Comparison of ENCODE assay signal across 11 cellular contexts in genomic region chr3:42101048-42101447, GRCh38. TPM values are rescaled to one million over a fixed set of nuclear protein-coding genes. Genes with fewer than 3 reads are reported as not detected.
DNase-seq lines count a peak whose midpoint lies in the region; ATAC-seq and TF ChIP-seq lines count a peak whose summit lies in the region.
"Had no signal": no experiment of that assay in that cellular context is flagged by ENCODE, and none has a peak within 500 bp of the region (broad histone marks: within the 10 kb centered on the region; RNA-seq: fewer than 3 reads in every experiment).

No MANE protein-coding gene starts in this region.

- H3K36me3 ChIP-seq in naive thymus-derived CD4-positive, alpha-beta T cell (ENCODE audit: control insufficient read depth in 2 of 3, insufficient read depth in 3 of 3, low read length in 3 of 3) = no peaks in the 10 kb centered on the region
- H3K36me3 ChIP-seq: BE2C had no signal

- CTCF ChIA-PET in naive thymus-derived CD4-positive, alpha-beta T cell (lab: Charles Lee) = interaction anchor here (0.9 to 1.4 kb wide), 2 partner anchors 16 to 90 kb away, joined by 3 to 5 read pairs; no protein-coding TSS in a partner anchor

- H3K27ac Mint-ChIP-seq in naive thymus-derived CD4-positive, alpha-beta T cell = no peak overlapping the region

- intact Hi-C loops in naive thymus-derived CD4-positive, alpha-beta T cell (cut with micrococcal nuclease) = no loop called here
- intact Hi-C loops in dorsolateral prefrontal cortex (cut with DNase I) = loop anchor here (2.0 to 5.0 kb wide), 2 partner anchors 204 to 206 kb away; no protein-coding TSS in a partner anchor

- H3K4me1 Mint-ChIP-seq in naive thymus-derived CD4-positive, alpha-beta T cell = peaks cover 0 to 23% (median 10%) of the 10 kb centered on the region in 7 donors

- H3K27me3 Mint-ChIP-seq in naive thymus-derived CD4-positive, alpha-beta T cell = no peaks in the 10 kb centered on the region

- H3K9me3 Mint-ChIP-seq in naive thymus-derived CD4-positive, alpha-beta T cell = peaks cover 0 to 5% (median 0%) of the 10 kb centered on the region in 11 donors

- in situ Hi-C loops in ACHN (cut with HindIII; ENCODE audit: low pct_ligation_motif_present, low pct_unique_long_range_greater_than_20kb, low sequenced_read_pairs) = no loop called here

- TF ChIP-seq CTCF in fibroblast of mammary gland (conservative IDR thresholded peaks at IDR 0.05; ENCODE audit: control insufficient read depth, insufficient read depth, low read depth, low read length) (no peak), dorsolateral prefrontal cortex (IDR thresholded peaks at IDR 0.05 in 54 of 56, conservative IDR thresholded peaks at IDR 0.05 in 2 of 56; ENCODE audit: low read depth in 1 of 56, partially characterized antibody in 56 of 56) (no peak)

- no peak overlapping the region for H3K27ac ChIP-seq in naive thymus-derived CD4-positive, alpha-beta T cell (ENCODE audit: low read depth, low read length)
- H3K27ac ChIP-seq in dorsolateral prefrontal cortex = peak overlapping the region in 27 of 59 donors; percentile 1 to 71 (median 32)

- no peaks in the 10 kb centered on the region for H3K9me3 ChIP-seq in naive thymus-derived CD4-positive, alpha-beta T cell (ENCODE audit: control insufficient read depth in 2 of 3, low read length in 3 of 3)
- H3K9me3 ChIP-seq: BE2C had no signal

- H3K4me3 Mint-ChIP-seq in naive thymus-derived CD4-positive, alpha-beta T cell = no peak overlapping the region

- POLR2A ChIA-PET in naive thymus-derived CD4-positive, alpha-beta T cell (lab: Charles Lee) = interaction anchor here (0.7 kb wide), 1 partner anchor 174 kb away, joined by 3 read pairs; no protein-coding TSS in a partner anchor

- no peaks in the 10 kb centered on the region for H3K4me1 ChIP-seq in naive thymus-derived CD4-positive, alpha-beta T cell (ENCODE audit: control insufficient read depth in 2 of 2, insufficient read depth in 2 of 2, low read length in 2 of 2)
- H3K4me1 ChIP-seq: BE2C had no signal

- peak; percentile 46 for ATAC-seq in naive thymus-derived CD4-positive, alpha-beta T cell
- no peak for ATAC-seq in HG03354 (IDR thresholded peaks at IDR 0.05; ENCODE audit: poor library complexity, severe bottlenecking, unreplicated experiment)
- no peak for ATAC-seq in GM21529 (IDR thresholded peaks at IDR 0.05; ENCODE audit: unreplicated experiment)
- ATAC-seq: left colon had no signal

- DNase-seq in ACHN (peak; percentile 12), NOMO-1 treated with dmso at 0.1 percent for 144 hours (lab: John Stamatoyannopoulos, UW; ENCODE audit: unreplicated experiment) (peak; percentile 12), fibroblast of mammary gland (ENCODE audit: low read depth) (peak; percentile 85), iPS-NIHi11 (ENCODE audit: low spot score) (no peak), dorsolateral prefrontal cortex (no peak)
- DNase-seq in naive thymus-derived CD4-positive, alpha-beta T cell = no peak
- DNase-seq: BE2C; left colon; NK-92 treated with Interleukin-12 subunit alpha and Interleukin-12 subunit beta, amount 100 ng/mL, for 24 hours had no signal

- H3K36me3 Mint-ChIP-seq in naive thymus-derived CD4-positive, alpha-beta T cell = peaks cover 0 to 12% (median 5%) of the 10 kb centered on the region in 5 donors

- H3K4me3 ChIP-seq in fibroblast of mammary gland (ENCODE audit: control insufficient read depth, low read depth, low read length) = no peak overlapping the region
- no peak overlapping the region for H3K4me3 ChIP-seq in naive thymus-derived CD4-positive, alpha-beta T cell (ENCODE audit: low read length)
- H3K4me3 ChIP-seq in dorsolateral prefrontal cortex = no peak overlapping the region

- no peaks in the 10 kb centered on the region for H3K27me3 ChIP-seq in naive thymus-derived CD4-positive, alpha-beta T cell (ENCODE audit: control insufficient read depth in 2 of 2, insufficient read depth in 2 of 2, low read length in 2 of 2)
- H3K27me3 ChIP-seq in dorsolateral prefrontal cortex = no peaks in the 10 kb centered on the region
- H3K27me3 ChIP-seq: BE2C had no signal

RNA-seq across cellular contexts. Expression of gene TRAK1, which starts 9.9 kb away (rescaled TPM):
- 10 to 100 TPM; 13.2 to 30.4 (median 20.4) TPM for total RNA-seq in naive thymus-derived CD4-positive, alpha-beta T cell
- polyA plus RNA-seq in naive thymus-derived CD4-positive, alpha-beta T cell = 1 to 10 TPM; 4.8 to 5.8 TPM
- total RNA-seq in dorsolateral prefrontal cortex = 100 to 1,000 TPM in 2 of 120 experiments, 10 to 100 TPM in 118; 52.9 to 121 (median 72.5) TPM

Comparison
In these comparisons a context has a peak if more than half of its experiments do, and no peak if none do; other contexts are left out.
1. DNase-seq: peak in ACHN (single experiment), NOMO-1 treated with dmso at 0.1 percent for 144 hours (single experiment) and fibroblast of mammary gland (single experiment); none in naive thymus-derived CD4-positive, alpha-beta T cell (0 of 9), iPS-NIHi11 (single experiment) and dorsolateral prefrontal cortex (0 of 10).
2. intact Hi-C loops: an anchor here in dorsolateral prefrontal cortex (2.0 to 5.0 kb wide); none called in naive thymus-derived CD4-positive, alpha-beta T cell.